ENCODE assay signal across 21 cellular contexts in the genomic region with DNA sequence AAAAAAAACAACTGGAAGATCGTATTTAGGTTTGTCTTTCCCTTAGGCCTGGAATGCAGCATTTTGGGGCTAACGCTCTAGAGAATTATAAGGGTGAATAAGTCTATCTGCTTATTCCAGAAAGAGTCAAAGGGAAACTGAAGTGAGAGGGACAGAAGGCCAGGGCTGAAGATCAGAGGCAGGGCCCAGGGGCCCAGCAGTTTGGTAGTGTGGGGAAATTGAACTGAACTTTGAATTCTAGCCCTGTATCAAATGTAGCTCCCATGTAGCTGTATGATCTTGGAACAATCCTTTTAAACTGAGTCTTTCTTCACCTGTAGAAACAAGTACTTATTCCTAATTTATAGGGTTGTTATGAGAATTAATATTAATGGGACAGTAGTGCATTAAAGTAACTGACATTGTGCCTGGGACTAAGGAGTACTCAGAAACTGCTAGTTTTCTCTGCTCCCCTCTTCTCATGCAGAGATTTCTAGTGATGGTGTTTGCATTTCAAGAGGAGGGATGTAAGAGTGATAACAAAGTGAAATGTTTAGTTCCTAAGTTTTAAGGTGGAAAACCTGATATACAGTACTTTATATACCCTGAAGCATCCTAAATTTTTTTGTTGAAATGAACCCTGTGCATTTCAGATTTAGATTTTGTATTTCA. TPM values are rescaled to one million over a fixed set of nuclear protein-coding genes. Genes with fewer than 3 reads are reported as not detected.
DNase-seq lines count a peak whose midpoint lies in the region; ATAC-seq, FAIRE-seq and TF ChIP-seq lines count a peak whose summit lies in the region.
"Had no signal": no experiment of that assay in that cellular context is flagged by ENCODE, and none has a peak within 500 bp of the region (broad histone marks: within the 10 kb centered on the region; RNA-seq: fewer than 3 reads in every experiment).

No MANE protein-coding gene starts in this region.

- 63% methylated on average over 2 of the region's 2 CpGs for WGBS in A549 (ENCODE audit: missing lambda C conversion rate)
- WGBS in endodermal cell (ENCODE audit: insufficient coverage in 1 of 2, insufficient read length in 1 of 2), 2 experiments = 76 to 78% methylated on average over 2 of the region's 2 CpGs

- no peak overlapping the region for H3K4me2 ChIP-seq in A549

- H3K27me3 Mint-ChIP-seq in endodermal cell (ENCODE audit: insufficient read depth) = no peaks in the 10 kb centered on the region
- no peaks in the 10 kb centered on the region for H3K27me3 Mint-ChIP-seq in mesothelial cell of epicardium (ENCODE audit: low read depth)

- POLR2A ChIA-PET in A549 (lab: Yijun Ruan, JAX) = no interaction called here

- DNase-seq in A549 (ENCODE audit: low read depth in 1 of 2, low spot score in 1 of 2) = no peak
- no peak for DNase-seq in endodermal cell
- no peak for DNase-seq in mesothelial cell of epicardium (ENCODE audit: low spot score in 2 of 2, unreplicated experiment in 2 of 2)
- DNase-seq in NCI-H1092 treated with DMSO at 0.1 percent for 48 hours (lab: John Stamatoyannopoulos, UW) = no peak
- no peak for DNase-seq in stimulated activated CD4-positive, alpha-beta T cell treated with anti-CD3 and anti-CD28 coated beads, Interleukin-12 subunit alpha, Interleukin-12 subunit beta, amount 100 ng/mL, for 4 hours
- DNase-seq: BE2C, DMS79, Karpas-422, MV-4-11, NCI-H1694 treated with DMSO at 0.1 percent for 48 hours, NCI-H446 treated with DMSO at 0.1 percent for 48 hours, NCI-H526 treated with DMSO at 0.1 percent for 48 hours, OCI-M1 had no signal

- H3K36me3 Mint-ChIP-seq in endodermal cell (ENCODE audit: low read depth) = peaks cover 2% of the 10 kb centered on the region
- peaks cover 17% of the 10 kb centered on the region for H3K36me3 Mint-ChIP-seq in mesothelial cell of epicardium

- H3K4me3 ChIP-seq in A549 = no peak overlapping the region
- 0 out of 2 replicates have a peak overlapping the region, but pooled peaks have one; percentile 5 for H3K4me3 ChIP-seq in HUES6 (ENCODE audit: low read depth, low read length)
- no peak overlapping the region for H3K4me3 ChIP-seq in endodermal cell (ENCODE audit: low read length)
- H3K4me3 ChIP-seq: SJSA1 had no signal

- peak overlapping the region; percentile 37 for H3K9ac ChIP-seq in HUES6 (ENCODE audit: low read length)
- H3K9ac ChIP-seq in endodermal cell (ENCODE audit: extremely low read depth, low read length, poor library complexity, severe bottlenecking) = no peak overlapping the region

- H3K4me3 Mint-ChIP-seq in endodermal cell (no peak overlapping the region), mesothelial cell of epicardium (no peak overlapping the region)

- H3K4me1 ChIP-seq in A549 = peaks cover 12% of the 10 kb centered on the region
- peaks cover 37% of the 10 kb centered on the region for H3K4me1 ChIP-seq in HUES6 (ENCODE audit: control insufficient read depth, insufficient read depth, low read length)
- peaks cover 3% of the 10 kb centered on the region for H3K4me1 ChIP-seq in endodermal cell (ENCODE audit: control insufficient read depth, insufficient read depth, low read length)
- H3K4me1 ChIP-seq: BE2C, SJSA1 had no signal

- CTCF ChIA-PET in A549 (lab: Yijun Ruan, JAX) = no interaction called here

- H3K9me3 ChIP-seq in A549 (no peaks in the 10 kb centered on the region), HUES6 (ENCODE audit: control insufficient read depth, insufficient read depth, low read depth, low read length) (no peaks in the 10 kb centered on the region), endodermal cell (ENCODE audit: control insufficient read depth, low read length) (no peaks in the 10 kb centered on the region)
- H3K9me3 ChIP-seq: BE2C, SJSA1 had no signal

- FAIRE-seq in A549 (lab: Jason Lieb, UNC) = no peak
- FAIRE-seq: A204.1, RCC 7860 had no signal

- ATAC-seq in A549 (no peak), GM18498 (IDR thresholded peaks at IDR 0.05; ENCODE audit: unreplicated experiment) (no peak), HG03045 (IDR thresholded peaks at IDR 0.05; ENCODE audit: unreplicated experiment) (no peak)

- TF ChIP-seq POLR2A in A549 (IDR thresholded peaks at IDR 0.05; ENCODE audit: low read length) = no peak

- H3K27me3 ChIP-seq in HUES6 (ENCODE audit: control insufficient read depth, insufficient read depth, low read length) (no peaks in the 10 kb centered on the region), endodermal cell (ENCODE audit: control insufficient read depth, insufficient read depth, low read length, poor library complexity, severe bottlenecking) (no peaks in the 10 kb centered on the region)
- H3K27me3 ChIP-seq: BE2C, SJSA1 had no signal

- H3K36me3 ChIP-seq in HUES6 (ENCODE audit: control insufficient read depth, insufficient read depth, low read length) (no peaks in the 10 kb centered on the region), endodermal cell (ENCODE audit: control insufficient read depth, insufficient read depth, low read length) (no peaks in the 10 kb centered on the region)
- H3K36me3 ChIP-seq: BE2C, SJSA1 had no signal

- TF ChIP-seq CTCF in A549 (IDR thresholded peaks at IDR 0.05) (no peak), endodermal cell (conservative IDR thresholded peaks at IDR 0.05) (no peak), mesothelial cell of epicardium (IDR thresholded peaks at IDR 0.05; ENCODE audit: unreplicated experiment) (no peak)

- H3K9me3 Mint-ChIP-seq in endodermal cell (no peaks in the 10 kb centered on the region), mesothelial cell of epicardium (no peaks in the 10 kb centered on the region)

- TF ChIP-seq EP300 in A549 (IDR thresholded peaks at IDR 0.05) = no peak

- H3K27ac ChIP-seq in A549 = peak overlapping the region; percentile 14 to 48; a peak in 2 of 6 replicates
- 0 out of 2 replicates have a peak overlapping the region, but pooled peaks have one; percentile 1 for H3K27ac ChIP-seq in HUES6 (ENCODE audit: low read depth, low read length)
- peak overlapping the region; percentile 46 for H3K27ac ChIP-seq in endodermal cell (ENCODE audit: low read depth, low read length)
- H3K27ac ChIP-seq: HL-60, SJSA1 had no signal

- H3K27ac Mint-ChIP-seq in endodermal cell (peak overlapping the region; percentile 82), mesothelial cell of epicardium (peak overlapping the region; percentile 89)

- peaks cover 16% of the 10 kb centered on the region for H3K4me1 Mint-ChIP-seq in endodermal cell
- peaks cover 64% of the 10 kb centered on the region for H3K4me1 Mint-ChIP-seq in mesothelial cell of epicardium

- no peak for TF ChIP-seq RAD21 in A549 (conservative IDR thresholded peaks at IDR 0.05 in 1 of 2, IDR thresholded peaks at IDR 0.05 in 1 of 2)

TF ChIP-seq in A549, 52 proteins besides CTCF, POLR2A, EP300 and RAD21 (continues in another document):
- TF ChIP-seq CEBPB (IDR thresholded peaks at IDR 0.05) (no peak), HEYL (CRISPR knock-in tag; IDR thresholded peaks at IDR 0.05) (no peak), PHF8 (IDR thresholded peaks at IDR 0.05; ENCODE audit: borderline replicate concordance, low read depth) (no peak), HOXB5 (CRISPR knock-in tag; IDR thresholded peaks at IDR 0.05) (no peak), MYC (IDR thresholded peaks at IDR 0.05; ENCODE audit: borderline replicate concordance, low read length) (no peak), RNF2 (IDR thresholded peaks at IDR 0.05; ENCODE audit: borderline replicate concordance, low read depth) (no peak), TP53 (CRISPR knock-in tag; IDR thresholded peaks at IDR 0.05) (no peak), HOXA7 (CRISPR knock-in tag; IDR thresholded peaks at IDR 0.05) (no peak), ZFP36 (IDR thresholded peaks at IDR 0.05; ENCODE audit: borderline replicate concordance, partially characterized antibody) (no peak)
- TF ChIP-seq, protein P1, sequence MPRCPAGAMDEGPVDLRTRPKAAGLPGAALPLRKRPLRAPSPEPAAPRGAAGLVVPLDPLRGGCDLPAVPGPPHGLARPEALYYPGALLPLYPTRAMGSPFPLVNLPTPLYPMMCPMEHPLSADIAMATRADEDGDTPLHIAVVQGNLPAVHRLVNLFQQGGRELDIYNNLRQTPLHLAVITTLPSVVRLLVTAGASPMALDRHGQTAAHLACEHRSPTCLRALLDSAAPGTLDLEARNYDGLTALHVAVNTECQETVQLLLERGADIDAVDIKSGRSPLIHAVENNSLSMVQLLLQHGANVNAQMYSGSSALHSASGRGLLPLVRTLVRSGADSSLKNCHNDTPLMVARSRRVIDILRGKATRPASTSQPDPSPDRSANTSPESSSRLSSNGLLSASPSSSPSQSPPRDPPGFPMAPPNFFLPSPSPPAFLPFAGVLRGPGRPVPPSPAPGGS (IDR thresholded peaks at IDR 0.05) = no peak
- TF ChIP-seq, protein P2, sequence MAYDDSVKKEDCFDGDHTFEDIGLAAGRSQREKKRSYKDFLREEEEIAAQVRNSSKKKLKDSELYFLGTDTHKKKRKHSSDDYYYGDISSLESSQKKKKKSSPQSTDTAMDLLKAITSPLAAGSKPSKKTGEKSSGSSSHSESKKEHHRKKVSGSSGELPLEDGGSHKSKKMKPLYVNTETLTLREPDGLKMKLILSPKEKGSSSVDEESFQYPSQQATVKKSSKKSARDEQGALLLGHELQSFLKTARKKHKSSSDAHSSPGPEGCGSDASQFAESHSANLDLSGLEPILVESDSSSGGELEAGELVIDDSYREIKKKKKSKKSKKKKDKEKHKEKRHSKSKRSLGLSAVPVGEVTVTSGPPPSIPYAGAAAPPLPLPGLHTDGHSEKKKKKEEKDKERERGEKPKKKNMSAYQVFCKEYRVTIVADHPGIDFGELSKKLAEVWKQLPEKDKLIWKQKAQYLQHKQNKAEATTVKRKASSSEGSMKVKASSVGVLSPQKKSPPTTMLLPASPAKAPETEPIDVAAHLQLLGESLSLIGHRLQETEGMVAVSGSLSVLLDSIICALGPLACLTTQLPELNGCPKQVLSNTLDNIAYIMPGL (CRISPR knock-in tag; IDR thresholded peaks at IDR 0.05; ENCODE audit: borderline replicate concordance) = no peak
- TF ChIP-seq, protein P3, sequence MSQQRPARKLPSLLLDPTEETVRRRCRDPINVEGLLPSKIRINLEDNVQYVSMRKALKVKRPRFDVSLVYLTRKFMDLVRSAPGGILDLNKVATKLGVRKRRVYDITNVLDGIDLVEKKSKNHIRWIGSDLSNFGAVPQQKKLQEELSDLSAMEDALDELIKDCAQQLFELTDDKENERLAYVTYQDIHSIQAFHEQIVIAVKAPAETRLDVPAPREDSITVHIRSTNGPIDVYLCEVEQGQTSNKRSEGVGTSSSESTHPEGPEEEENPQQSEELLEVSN (IDR thresholded peaks at IDR 0.05; ENCODE audit: borderline replicate concordance, low read depth) = no peak

RNA-seq across cellular contexts. Expression of a gene that starts 30.4 kb away (rescaled TPM):
- polyA plus RNA-seq in A549 (2011; rRNA removed) (5.2 and 7.0 TPM in 2 replicates), A549 (2017; fragmentation: RNase III; extraction: RNeasy Plus Mini Kit Qiagen cat#74134 plus additional on column Dnase treatment) (2.2 to 2.7 TPM (median 2.5 TPM) in 3 replicates)
- 2.3 and 2.6 TPM in 2 replicates for polyA plus RNA-seq in A549 (2012; cell fraction: cytosol; rRNA removed)
- 4.1 and 4.3 TPM in 2 replicates for polyA plus RNA-seq in A549 (2012; cell fraction: nucleus; rRNA removed)
- 29.8 and 43.3 TPM in 2 replicates for polyA minus RNA-seq in A549 (2011; rRNA and poly(A)+ RNA removed)
- total RNA-seq in endodermal cell (10 to 100 TPM in 1 of 2 donors, 1 to 10 TPM in 1; 8.5 to 13.1 TPM), mesothelial cell of epicardium (95.6 to 104 TPM (median 103 TPM) in 3 replicates)
- polyA plus RNA-seq in endodermal cell (2013, experiment 1 of 2) = 29.3 TPM
- 27.2 TPM for polyA plus RNA-seq in endodermal cell (2013, experiment 2 of 2)
- total RNA-seq: HT-29 had no signal
